8 cellular contexts compared by ENCODE assay signal in the genomic region with DNA sequence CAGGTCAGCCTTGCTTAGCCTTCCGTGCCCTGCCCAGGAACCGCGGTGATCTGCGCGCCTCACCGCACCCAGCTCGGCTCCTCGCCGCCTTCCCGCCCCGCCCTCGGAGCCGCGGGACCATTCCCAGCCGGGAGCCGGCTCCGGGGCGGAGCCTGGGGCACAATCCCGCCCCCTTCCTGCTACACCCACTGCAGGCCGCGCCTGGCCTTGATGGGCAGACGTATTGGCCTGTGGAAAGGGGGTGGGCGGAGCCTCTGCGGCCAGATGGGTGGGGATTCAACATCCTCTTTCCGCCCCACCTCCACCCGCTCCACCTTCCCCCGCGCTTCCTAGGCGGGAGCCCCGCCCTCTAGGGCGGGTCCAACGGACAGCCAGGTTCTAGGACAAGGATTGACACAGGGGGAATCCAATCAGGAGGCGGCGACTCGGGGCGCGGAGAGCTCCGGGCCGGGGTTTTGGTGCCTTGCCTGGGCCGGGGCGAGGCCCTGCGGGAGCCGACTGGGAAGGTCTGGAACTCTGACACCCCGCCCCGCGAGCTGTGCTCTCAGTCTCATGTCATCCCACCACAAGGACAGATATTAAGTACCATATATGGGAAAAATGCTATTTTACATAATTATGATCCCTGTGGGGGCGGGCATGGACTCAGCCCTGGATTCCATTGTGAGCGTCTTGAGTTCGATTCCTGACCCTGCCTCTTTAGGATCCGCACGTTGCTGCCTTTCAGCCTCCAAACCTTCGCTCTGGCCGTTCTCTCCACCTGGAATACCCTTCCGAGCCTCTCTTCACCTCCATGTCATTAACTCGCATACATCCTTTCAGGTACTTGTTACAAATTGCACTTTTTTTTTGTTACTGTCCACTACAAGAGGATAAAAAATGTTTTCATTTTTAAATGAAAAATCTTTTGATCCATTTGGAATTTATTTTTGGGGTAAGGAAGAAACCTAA.
DNase-seq lines count a peak whose midpoint lies in the region; ATAC-seq and TF ChIP-seq lines count a peak whose summit lies in the region.

A gene (minus strand): TSS at position 54 of the 951 bp plus-strand sequence. CDS start 38,731 bp downstream, outside the sequence.

- H3K4me1 Mint-ChIP-seq in activated naive CD4-positive, alpha-beta T cell treated with anti-CD3 and anti-CD28 coated beads, Interleukin-2, amount 50 U/mL, for 24 hours = peaks cover 32% of the 10 kb centered on the region

- peak within 1 kb of the TSS; percentile 99 for H3K27ac Mint-ChIP-seq in activated naive CD4-positive, alpha-beta T cell treated with anti-CD3 and anti-CD28 coated beads, Interleukin-2, amount 50 U/mL, for 24 hours

- peak; percentile 100 for DNase-seq in GM04504 (ENCODE audit: low read depth)
- DNase-seq in NCI-H1092 (lab: John Stamatoyannopoulos, UW) = peak; percentile 99
- peak; percentile 99 for DNase-seq in germinal center (ENCODE audit: low spot score)
- peak; percentile 98 for DNase-seq in non-pigmented ciliary epithelial cell (ENCODE audit: low read depth)
- peak; percentile 99 for DNase-seq in superior temporal gyrus (ENCODE audit: extremely low spot score)

- peak within 1 kb of the TSS; percentile 100 for H3K4me3 Mint-ChIP-seq in activated naive CD4-positive, alpha-beta T cell treated with anti-CD3 and anti-CD28 coated beads, Interleukin-2, amount 50 U/mL, for 24 hours

- H3K9me3 Mint-ChIP-seq in activated naive CD4-positive, alpha-beta T cell treated with anti-CD3 and anti-CD28 coated beads, Interleukin-2, amount 50 U/mL, for 24 hours = no peaks in the 10 kb centered on the region

- H3K27me3 Mint-ChIP-seq in activated naive CD4-positive, alpha-beta T cell treated with anti-CD3 and anti-CD28 coated beads, Interleukin-2, amount 50 U/mL, for 24 hours = no peaks in the 10 kb centered on the region

- peak; percentile 70 for ATAC-seq in HG02571 (IDR thresholded peaks at IDR 0.05; ENCODE audit: unreplicated experiment)
- peak; percentile 90 for ATAC-seq in SK-N-SH treated with all-trans-retinoic acid at 6 μM for 48 hours

- H3K36me3 Mint-ChIP-seq in activated naive CD4-positive, alpha-beta T cell treated with anti-CD3 and anti-CD28 coated beads, Interleukin-2, amount 50 U/mL, for 24 hours = peaks cover 19% of the 10 kb centered on the region

TF ChIP-seq in SK-N-SH treated with all-trans-retinoic acid at 6 μM for 48 hours, 23 proteins besides CTCF, POLR2A, EP300 and RAD21:
- TF ChIP-seq, protein P1, sequence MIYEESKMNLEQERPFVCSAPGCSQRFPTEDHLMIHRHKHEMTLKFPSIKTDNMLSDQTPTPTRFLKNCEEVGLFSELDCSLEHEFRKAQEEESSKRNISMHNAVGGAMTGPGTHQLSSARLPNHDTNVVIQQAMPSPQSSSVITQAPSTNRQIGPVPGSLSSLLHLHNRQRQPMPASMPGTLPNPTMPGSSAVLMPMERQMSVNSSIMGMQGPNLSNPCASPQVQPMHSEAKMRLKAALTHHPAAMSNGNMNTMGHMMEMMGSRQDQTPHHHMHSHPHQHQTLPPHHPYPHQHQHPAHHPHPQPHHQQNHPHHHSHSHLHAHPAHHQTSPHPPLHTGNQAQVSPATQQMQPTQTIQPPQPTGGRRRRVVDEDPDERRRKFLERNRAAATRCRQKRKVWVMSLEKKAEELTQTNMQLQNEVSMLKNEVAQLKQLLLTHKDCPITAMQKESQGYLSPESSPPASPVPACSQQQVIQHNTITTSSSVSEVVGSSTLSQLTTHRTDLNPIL (CRISPR knock-in tag; IDR thresholded peaks at IDR 0.05; ENCODE audit: low read depth) = no peak
- TF ChIP-seq PPARA (CRISPR knock-in tag; IDR thresholded peaks at IDR 0.05; ENCODE audit: borderline replicate concordance) (no peak), RARB (CRISPR knock-in tag; IDR thresholded peaks at IDR 0.05) (no peak), ZFP3 (CRISPR knock-in tag; IDR thresholded peaks at IDR 0.05) (no peak)
- TF ChIP-seq, protein P2, sequence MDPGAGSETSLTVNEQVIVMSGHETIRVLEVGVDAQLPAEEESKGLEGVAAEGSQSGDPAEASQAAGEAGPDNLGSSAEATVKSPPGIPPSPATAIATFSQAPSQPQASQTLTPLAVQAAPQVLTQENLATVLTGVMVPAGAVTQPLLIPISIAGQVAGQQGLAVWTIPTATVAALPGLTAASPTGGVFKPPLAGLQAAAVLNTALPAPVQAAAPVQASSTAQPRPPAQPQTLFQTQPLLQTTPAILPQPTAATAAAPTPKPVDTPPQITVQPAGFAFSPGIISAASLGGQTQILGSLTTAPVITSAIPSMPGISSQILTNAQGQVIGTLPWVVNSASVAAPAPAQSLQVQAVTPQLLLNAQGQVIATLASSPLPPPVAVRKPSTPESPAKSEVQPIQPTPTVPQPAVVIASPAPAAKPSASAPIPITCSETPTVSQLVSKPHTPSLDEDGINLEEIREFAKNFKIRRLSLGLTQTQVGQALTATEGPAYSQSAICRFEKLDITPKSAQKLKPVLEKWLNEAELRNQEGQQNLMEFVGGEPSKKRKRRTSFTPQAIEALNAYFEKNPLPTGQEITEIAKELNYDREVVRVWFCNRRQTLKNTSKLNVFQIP (CRISPR knock-in tag; IDR thresholded peaks at IDR 0.05; ENCODE audit: borderline replicate concordance, low read depth) = no peak
- TF ChIP-seq, protein P3, sequence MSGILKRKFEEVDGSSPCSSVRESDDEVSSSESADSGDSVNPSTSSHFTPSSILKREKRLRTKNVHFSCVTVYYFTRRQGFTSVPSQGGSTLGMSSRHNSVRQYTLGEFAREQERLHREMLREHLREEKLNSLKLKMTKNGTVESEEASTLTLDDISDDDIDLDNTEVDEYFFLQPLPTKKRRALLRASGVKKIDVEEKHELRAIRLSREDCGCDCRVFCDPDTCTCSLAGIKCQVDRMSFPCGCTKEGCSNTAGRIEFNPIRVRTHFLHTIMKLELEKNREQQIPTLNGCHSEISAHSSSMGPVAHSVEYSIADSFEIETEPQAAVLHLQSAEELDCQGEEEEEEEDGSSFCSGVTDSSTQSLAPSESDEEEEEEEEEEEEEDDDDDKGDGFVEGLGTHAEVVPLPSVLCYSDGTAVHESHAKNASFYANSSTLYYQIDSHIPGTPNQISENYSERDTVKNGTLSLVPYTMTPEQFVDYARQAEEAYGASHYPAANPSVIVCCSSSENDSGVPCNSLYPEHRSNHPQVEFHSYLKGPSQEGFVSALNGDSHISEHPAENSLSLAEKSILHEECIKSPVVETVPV (CRISPR knock-in tag; IDR thresholded peaks at IDR 0.05) = no peak

Comparison
In these comparisons a context has a peak if more than half of its experiments do, and no peak if none do; other contexts are left out.
1. Peak in every context shown above with its lines: DNase-seq and ATAC-seq.